24 cellular contexts compared by ENCODE assay signal in the genomic region with DNA sequence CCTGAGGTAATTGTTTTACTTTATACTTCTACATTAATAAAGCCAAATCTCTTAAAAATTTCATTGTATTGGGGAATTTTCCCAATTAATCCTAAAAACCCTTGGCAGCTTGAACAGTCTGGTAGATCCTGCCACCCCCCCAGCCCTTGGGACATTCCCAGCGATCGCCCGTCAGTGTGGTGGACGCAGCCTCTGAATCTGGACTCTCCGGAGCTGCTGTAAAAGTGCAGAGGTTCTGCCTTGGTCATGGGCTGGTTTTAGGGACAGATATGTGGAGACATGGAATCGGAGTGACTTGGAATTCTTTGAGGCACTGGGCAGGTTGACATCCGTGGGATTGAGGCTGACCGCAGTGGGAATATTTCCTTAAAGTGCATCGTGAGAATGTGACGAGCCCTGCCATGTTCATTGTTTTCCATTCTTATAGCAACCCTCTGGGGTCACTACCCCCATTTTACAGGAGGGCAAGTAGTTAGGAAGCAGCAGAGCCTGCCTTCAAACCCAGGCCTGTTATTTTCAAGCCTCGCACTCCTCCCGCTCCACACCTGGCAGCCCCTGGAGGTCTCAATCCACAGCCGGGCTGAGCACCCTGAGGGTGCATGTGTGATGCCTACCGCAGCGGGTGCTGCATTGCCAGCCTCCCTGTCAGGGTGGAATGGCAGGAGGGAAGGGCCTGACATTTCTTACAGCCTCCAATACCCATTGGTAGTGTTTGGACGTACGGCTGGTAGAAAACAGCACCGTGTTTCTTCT. TPM values are rescaled to one million over a fixed set of nuclear protein-coding genes. Genes with fewer than 3 reads are reported as not detected.
A peak's percentile ranks its signal among the peaks of the same experiment; 100 is the strongest.
DNase-seq lines count a peak whose midpoint lies in the region; ATAC-seq and TF ChIP-seq lines count a peak whose summit lies in the region.
"Had no signal": no experiment of that assay in that cellular context is flagged by ENCODE, and none has a peak within 500 bp of the region (broad histone marks: within the 10 kb centered on the region; RNA-seq: fewer than 3 reads in every experiment).

No MANE protein-coding gene starts in this region.

- peaks cover 98% of the 10 kb centered on the region for H3K4me1 Mint-ChIP-seq in dendritic cell treated with granulocyte-macrophage colony-stimulating factor and Interleukin-4, amounts not matched to agents 40 ng/mL and 50 ng/mL, for 4 days (ENCODE audit: low read depth)
- peaks cover 12% of the 10 kb centered on the region for H3K4me1 Mint-ChIP-seq in T-helper 17 cell

- H3K4me1 ChIP-seq in cardiac muscle cell (ENCODE audit: low read depth) (peaks cover 74% of the 10 kb centered on the region), right cardiac atrium (ENCODE audit: control insufficient read depth, insufficient read depth, low read length) (no peaks in the 10 kb centered on the region), ovary (ENCODE audit: insufficient read depth) (peaks cover 7% of the 10 kb centered on the region)
- H3K4me1 ChIP-seq: HAP-1, SJSA1 had no signal

- H3K27me3 ChIP-seq in cardiac muscle cell (no peaks in the 10 kb centered on the region), right cardiac atrium (ENCODE audit: control insufficient read depth, insufficient read depth) (no peaks in the 10 kb centered on the region), ovary (no peaks in the 10 kb centered on the region)

- WGBS in right cardiac atrium, result 88% methylated on average over 18 of the region's 18 CpGs
- 94 to 96% (median 95%) methylated on average over 18 of the region's 18 CpGs for WGBS in ovary, 3 donors

- no peak for TF ChIP-seq POLR2A in ovary (IDR thresholded peaks at IDR 0.05)

- H3K9me3 ChIP-seq in cardiac muscle cell (ENCODE audit: low read depth) (no peaks in the 10 kb centered on the region), right cardiac atrium (ENCODE audit: control insufficient read depth, low read length) (no peaks in the 10 kb centered on the region), ovary (no peaks in the 10 kb centered on the region), T-helper 17 cell (ENCODE audit: control insufficient read depth, low read length, poor library complexity, severe bottlenecking) (no peaks in the 10 kb centered on the region)
- H3K9me3 ChIP-seq: HAP-1, MG63, SJSA1 had no signal

- no peaks in the 10 kb centered on the region for H3K9me3 Mint-ChIP-seq in dendritic cell treated with granulocyte-macrophage colony-stimulating factor and Interleukin-4, amounts not matched to agents 40 ng/mL and 50 ng/mL, for 4 days
- H3K9me3 Mint-ChIP-seq: CD8-positive, alpha-beta T cell; HFFc6 had no signal

- H3K36me3 ChIP-seq in cardiac muscle cell (peaks cover 8% of the 10 kb centered on the region), ovary (no peaks in the 10 kb centered on the region)
- H3K36me3 ChIP-seq: HAP-1, MG63, SJSA1 had no signal

- no peak for ATAC-seq in right cardiac atrium
- no peak for ATAC-seq in T-helper 17 cell
- ATAC-seq in GM18511 (IDR thresholded peaks at IDR 0.05; ENCODE audit: unreplicated experiment), result no peak
- ATAC-seq: CD8-positive, alpha-beta T cell had no signal

- no peak overlapping the region for H3K4me3 ChIP-seq in cardiac muscle cell
- H3K4me3 ChIP-seq in right cardiac atrium (ENCODE audit: low read length), result no peak overlapping the region
- H3K4me3 ChIP-seq in ovary, result no peak overlapping the region
- H3K4me3 ChIP-seq: GM23248, HAP-1, MG63, SJSA1 had no signal

- peaks cover 85% of the 10 kb centered on the region for H3K36me3 Mint-ChIP-seq in dendritic cell treated with granulocyte-macrophage colony-stimulating factor and Interleukin-4, amounts not matched to agents 40 ng/mL and 50 ng/mL, for 4 days (ENCODE audit: low read depth)
- H3K36me3 Mint-ChIP-seq in T-helper 17 cell (ENCODE audit: low read depth), result no peaks in the 10 kb centered on the region
- H3K36me3 Mint-ChIP-seq: CD8-positive, alpha-beta T cell had no signal

- no peak for DNase-seq in cardiac muscle cell (ENCODE audit: low read depth in 1 of 2, low spot score in 1 of 2)
- DNase-seq in right cardiac atrium, result no peak
- no peak for DNase-seq in ovary
- DNase-seq in T-helper 17 cell, result no peak
- no peak for DNase-seq in NCI-H1092 (lab: John Stamatoyannopoulos, UW)
- DNase-seq: CD8-positive, alpha-beta T cell; DMS153; DND-41; GM23248; HFFc6; KG1; MG63; NCI-H2029; NCI-H446; NCI-H526 treated with DMSO at 0.1 percent for 48 hours; Right ventricle myocardium superior; RPMI8226 had no signal

- intact Hi-C loops in right cardiac atrium (cut with DNase I) (no loop called here), ovary (cut with DNase I) (loop anchor here in 1 of 4 donors (10.0 kb wide), 1 partner anchor 51 kb away; no protein-coding TSS in a partner anchor)
- intact Hi-C loops in dendritic cell treated with granulocyte-macrophage colony-stimulating factor and Interleukin-4, amounts not matched to agents 40 ng/mL and 50 ng/mL, for 4 days (cut with micrococcal nuclease), result loop anchor here (10.0 kb wide), 1 partner anchor 49 kb away; no protein-coding TSS in a partner anchor

- no peaks in the 10 kb centered on the region for H3K27me3 Mint-ChIP-seq in dendritic cell treated with granulocyte-macrophage colony-stimulating factor and Interleukin-4, amounts not matched to agents 40 ng/mL and 50 ng/mL, for 4 days
- H3K27me3 Mint-ChIP-seq in T-helper 17 cell, result peaks cover 50% of the 10 kb centered on the region

- H3K27ac Mint-ChIP-seq in dendritic cell treated with granulocyte-macrophage colony-stimulating factor and Interleukin-4, amounts not matched to agents 40 ng/mL and 50 ng/mL, for 4 days, result peak overlapping the region; percentile 97
- no peak overlapping the region for H3K27ac Mint-ChIP-seq in T-helper 17 cell
- H3K27ac Mint-ChIP-seq: B cell; CD8-positive, alpha-beta T cell; HFFc6 had no signal

- TF ChIP-seq CTCF in cardiac muscle cell (IDR thresholded peaks at IDR 0.05; ENCODE audit: low read depth, low read length) (no peak), ovary (IDR thresholded peaks at IDR 0.05) (no peak)

- TF ChIP-seq EP300 in ovary (IDR thresholded peaks at IDR 0.05), result no peak

- peak overlapping the region; percentile 98 for H3K27ac ChIP-seq in cardiac muscle cell
- no peak overlapping the region for H3K27ac ChIP-seq in right cardiac atrium (ENCODE audit: low read length)
- peak overlapping the region; percentile 56 to 71 for H3K27ac ChIP-seq in ovary
- H3K27ac ChIP-seq: 22Rv1, C4-2B, GM23248, SJSA1 had no signal

- H3K4me3 Mint-ChIP-seq in dendritic cell treated with granulocyte-macrophage colony-stimulating factor and Interleukin-4, amounts not matched to agents 40 ng/mL and 50 ng/mL, for 4 days, result no peak overlapping the region
- H3K4me3 Mint-ChIP-seq in T-helper 17 cell, result no peak overlapping the region
- H3K4me3 Mint-ChIP-seq: B cell; CD8-positive, alpha-beta T cell; HFFc6 had no signal

RNA-seq across cellular contexts. Expression of a gene that starts 6.5 kb away (rescaled TPM):
- total RNA-seq in cardiac muscle cell, result 75.9 and 134 TPM in 2 replicates
- polyA plus RNA-seq in cardiac muscle cell, result 96.8 and 116 TPM in 2 replicates
- total RNA-seq in right cardiac atrium, result 1 to 10 TPM; 6.4 to 8.4 (median 7.3) TPM
- 3.8 TPM for polyA plus RNA-seq in right cardiac atrium
- total RNA-seq in ovary, result 10 to 100 TPM; 32.6 to 40.4 (median 34.3) TPM
- 10 to 100 TPM; 16.5 to 17.1 TPM for polyA plus RNA-seq in ovary
- total RNA-seq in T-helper 17 cell, result 1 to 10 TPM; 5.8 to 9.9 TPM
